Comparison of ENCODE assay signal across 19 cellular contexts in genomic region chr4:112747035-112747434, GRCh38.
A peak's percentile ranks its signal among the peaks of the same experiment; 100 is the strongest.
DNase-seq lines count a peak whose midpoint lies in the region; ATAC-seq and TF ChIP-seq lines count a peak whose summit lies in the region.
"Had no signal": no experiment of that assay in that cellular context is flagged by ENCODE, and none has a peak within 500 bp of the region (broad histone marks: within the 10 kb centered on the region; RNA-seq: fewer than 3 reads in every experiment).

No MANE protein-coding gene starts in this region.

- no peaks in the 10 kb centered on the region for H3K36me3 ChIP-seq in neuronal stem cell (replicated peaks in 1 of 2; ENCODE audit: control insufficient read depth in 2 of 2, insufficient read depth in 2 of 2, low read length in 2 of 2)
- H3K36me3 ChIP-seq: colonic mucosa had no signal

- H3K4me2 ChIP-seq in neuronal stem cell (ENCODE audit: insufficient read depth, low read length, poor library complexity, severe bottlenecking) = no peak overlapping the region

- no peak overlapping the region for H3K4me3 ChIP-seq in neuronal stem cell (ENCODE audit: low read length in 2 of 2)
- H3K4me3 ChIP-seq: colonic mucosa had no signal

- no peak overlapping the region for H3K9ac ChIP-seq in neuronal stem cell (ENCODE audit: low read depth, low read length, poor library complexity)

- H3K18ac ChIP-seq in neuronal stem cell (ENCODE audit: low read length) = no peak overlapping the region

- no peak overlapping the region for H2BK5ac ChIP-seq in neuronal stem cell (ENCODE audit: low read length)

- H3K4me3 Mint-ChIP-seq in endothelial cell (ENCODE audit: unreplicated experiment) = no peak overlapping the region
- H3K4me3 Mint-ChIP-seq in activated naive CD4-positive, alpha-beta T cell treated with anti-CD3 and anti-CD28 coated beads, Interleukin-2, amount 10 ng/mL, durations not matched to agents 7 days and 5 days = no peak overlapping the region
- H3K4me3 Mint-ChIP-seq: activated naive CD4-positive, alpha-beta T cell treated with anti-CD3 and anti-CD28 coated beads for 36 hours; stimulated activated naive CD8-positive, alpha-beta T cell treated with anti-CD3 and anti-CD28 coated beads, Interleukin-15, Interleukin-2, amounts not matched to agents 100 ng/mL and 50 ng/mL, for 24 hours had no signal

- H3K79me1 ChIP-seq in neuronal stem cell (ENCODE audit: low read depth, low read length) = no peaks in the 10 kb centered on the region

- H2BK12ac ChIP-seq in neuronal stem cell (ENCODE audit: low read length) = no peak overlapping the region

- no peak overlapping the region for H4K91ac ChIP-seq in neuronal stem cell (ENCODE audit: low read depth, low read length, poor library complexity)

- peaks cover 0 to 12% of the 10 kb centered on the region in 2 donors for H3K4me1 ChIP-seq in neuronal stem cell (ENCODE audit: control insufficient read depth in 2 of 2, insufficient read depth in 1 of 2, low read depth in 1 of 2, low read length in 2 of 2)
- H3K4me1 ChIP-seq: colonic mucosa had no signal

- no peak for ATAC-seq in GM18520 (IDR thresholded peaks at IDR 0.05; ENCODE audit: unreplicated experiment)
- ATAC-seq: right cardiac atrium had no signal

- no peak for TF ChIP-seq EP300 in Ishikawa (IDR thresholded peaks at IDR 0.05; ENCODE audit: borderline replicate concordance)

- peaks cover 43% of the 10 kb centered on the region for H3K4me1 Mint-ChIP-seq in endothelial cell (ENCODE audit: unreplicated experiment)
- H3K4me1 Mint-ChIP-seq in activated naive CD4-positive, alpha-beta T cell treated with anti-CD3 and anti-CD28 coated beads, Interleukin-2, amount 10 ng/mL, durations not matched to agents 7 days and 5 days = no peaks in the 10 kb centered on the region

- peaks cover 0 to 3% (median 0%) of the 10 kb centered on the region in 3 experiments for H3K27me3 ChIP-seq in neuronal stem cell (ENCODE audit: control insufficient read depth in 3 of 3, insufficient read depth in 3 of 3, low read depth in 1 of 3, low read length in 3 of 3)
- H3K27me3 ChIP-seq: colonic mucosa had no signal

- H2AK5ac ChIP-seq in neuronal stem cell (ENCODE audit: low read depth, low read length) = no peak overlapping the region

- no peak overlapping the region for H3K4ac ChIP-seq in neuronal stem cell (ENCODE audit: low read length)

- no CpG with 5 or more reads among the region's 1 CpG for whole genome bisulfite sequencing in neuronal stem cell (ENCODE audit: extremely low coverage in 2 of 2, insufficient read length in 2 of 2, insufficient replicate concordance in 1 of 2), 2 donors

- no peaks in the 10 kb centered on the region for H3K36me3 Mint-ChIP-seq in endothelial cell (ENCODE audit: low read depth, unreplicated experiment)
- H3K36me3 Mint-ChIP-seq in activated naive CD4-positive, alpha-beta T cell treated with anti-CD3 and anti-CD28 coated beads, Interleukin-2, amount 10 ng/mL, durations not matched to agents 7 days and 5 days = no peaks in the 10 kb centered on the region

- no peak overlapping the region for H3K14ac ChIP-seq in neuronal stem cell (ENCODE audit: low read length)

- peak overlapping the region; percentile 39 for H3K27ac ChIP-seq in neuronal stem cell (replicated peaks; ENCODE audit: low read length)
- H3K27ac ChIP-seq: colonic mucosa had no signal

- no peak overlapping the region for H2BK15ac ChIP-seq in neuronal stem cell (ENCODE audit: low read length)

- H3K9me3 ChIP-seq in neuronal stem cell (replicated peaks in 1 of 2; ENCODE audit: control insufficient read depth in 2 of 2, insufficient read depth in 1 of 2, low read depth in 1 of 2, low read length in 2 of 2) = no peaks in the 10 kb centered on the region
- H3K9me3 ChIP-seq: colonic mucosa had no signal

- no peak for TF ChIP-seq CTCF in endothelial cell (IDR thresholded peaks at IDR 0.05; ENCODE audit: unreplicated experiment)

- no peak for TF ChIP-seq RAD21 in Ishikawa (IDR thresholded peaks at IDR 0.05; ENCODE audit: low read depth)

- H3K27me3 Mint-ChIP-seq in endothelial cell (ENCODE audit: unreplicated experiment) = peaks cover 6% of the 10 kb centered on the region
- peaks cover 5% of the 10 kb centered on the region for H3K27me3 Mint-ChIP-seq in activated naive CD4-positive, alpha-beta T cell treated with anti-CD3 and anti-CD28 coated beads, Interleukin-2, amount 10 ng/mL, durations not matched to agents 7 days and 5 days

- no peak overlapping the region for H2BK120ac ChIP-seq in neuronal stem cell (ENCODE audit: low read depth, low read length)

- no peak overlapping the region for H2AFZ ChIP-seq in neuronal stem cell (ENCODE audit: low read length)

- H3K23ac ChIP-seq in neuronal stem cell (ENCODE audit: low read depth, low read length, poor library complexity) = no peak overlapping the region

- no peaks in the 10 kb centered on the region for H3K9me3 Mint-ChIP-seq in endothelial cell (ENCODE audit: unreplicated experiment)
- H3K9me3 Mint-ChIP-seq in activated naive CD4-positive, alpha-beta T cell treated with anti-CD3 and anti-CD28 coated beads, Interleukin-2, amount 10 ng/mL, durations not matched to agents 7 days and 5 days = no peaks in the 10 kb centered on the region
- H3K9me3 Mint-ChIP-seq: activated naive CD4-positive, alpha-beta T cell treated with anti-CD3 and anti-CD28 coated beads for 36 hours; stimulated activated naive CD8-positive, alpha-beta T cell treated with anti-CD3 and anti-CD28 coated beads, Interleukin-15, Interleukin-2, amounts not matched to agents 100 ng/mL and 50 ng/mL, for 24 hours had no signal

- CTCF ChIA-PET in HEK293T (lab: Yijun Ruan, JAX) = interaction anchor here (0.7 kb wide), 1 partner anchor 87 kb away, joined by 4 read pairs; no protein-coding TSS in a partner anchor
- CTCF ChIA-PET in activated naive CD4-positive, alpha-beta T cell treated with anti-CD3 and anti-CD28 coated beads, Interleukin-2, amount 10 ng/mL, durations not matched to agents 7 days and 5 days (lab: Charles Lee) = no interaction called here

- H3K27ac Mint-ChIP-seq in endothelial cell (ENCODE audit: unreplicated experiment) = peak overlapping the region; percentile 98
- H3K27ac Mint-ChIP-seq in activated naive CD4-positive, alpha-beta T cell treated with anti-CD3 and anti-CD28 coated beads, Interleukin-2, amount 10 ng/mL, durations not matched to agents 7 days and 5 days = no peak overlapping the region
- H3K27ac Mint-ChIP-seq: activated naive CD4-positive, alpha-beta T cell treated with anti-CD3 and anti-CD28 coated beads for 36 hours; stimulated activated naive CD8-positive, alpha-beta T cell treated with anti-CD3 and anti-CD28 coated beads, Interleukin-15, Interleukin-2, amounts not matched to agents 100 ng/mL and 50 ng/mL, for 24 hours had no signal

- DNase-seq in ELF-1 (ENCODE audit: low read depth, low spot score) (peak; percentile 58), endothelial cell (ENCODE audit: low spot score) (no peak), neuronal stem cell (ENCODE audit: low spot score) (peak; percentile 59), HEK293T (ENCODE audit: extremely low spot score) (no peak)
- no peak for DNase-seq in activated naive CD4-positive, alpha-beta T cell treated with anti-CD3 and anti-CD28 coated beads, Interleukin-2, amount 10 ng/mL, durations not matched to agents 7 days and 5 days
- DNase-seq: activated CD4-positive, alpha-beta T cell treated with anti-CD3 and anti-CD28 coated beads, Interleukin-2, amount 50 U/mL, for 4 hours; activated naive CD4-positive, alpha-beta T cell treated with anti-CD3 and anti-CD28 coated beads for 36 hours; colonic mucosa; DND-41; hippocampal formation; NCI-H1105 treated with DMSO at 0.1 percent for 48 hours; NCI-H69; occipital lobe; right cardiac atrium; RPMI8226; trophoblast cell had no signal

- H4K8ac ChIP-seq in neuronal stem cell (ENCODE audit: low read depth, low read length) = no peak overlapping the region

- POLR2A ChIA-PET in HEK293T (lab: Yijun Ruan, JAX) = no interaction called here

TF ChIP-seq in Ishikawa, 13 proteins besides CTCF, POLR2A, EP300 and RAD21:
- no peak for TF ChIP-seq ZBTB7A (IDR thresholded peaks at IDR 0.05; ENCODE audit: low read depth)
- peak; percentile 27; the same call in 1 of the 2 replicates for TF ChIP-seq TEAD4 (IDR thresholded peaks at IDR 0.05)

TF ChIP-seq in HEK293T, 16 proteins besides CTCF, POLR2A, EP300 and RAD21:
- no peak for TF ChIP-seq FOXA1 (IDR thresholded peaks at IDR 0.05)

Comparison
In these comparisons a context has a peak if more than half of its experiments do, and no peak if none do; other contexts are left out.
1. DNase-seq: peak in ELF-1 (single experiment) and neuronal stem cell (single experiment); none in endothelial cell (single experiment), HEK293T (single experiment) and activated naive CD4-positive, alpha-beta T cell treated with anti-CD3 and anti-CD28 coated beads, Interleukin-2, amount 10 ng/mL, durations not matched to agents 7 days and 5 days (single experiment).